Comparison of ENCODE assay signal across 17 cellular contexts in genomic region chr9:6034954-6035353, GRCh38. TPM values are rescaled to one million over a fixed set of nuclear protein-coding genes. Genes with fewer than 3 reads are reported as not detected.
DNase-seq lines count a peak whose midpoint lies in the region; ATAC-seq, FAIRE-seq and TF ChIP-seq lines count a peak whose summit lies in the region.
"Had no signal": no experiment of that assay in that cellular context is flagged by ENCODE, and none has a peak within 500 bp of the region (broad histone marks: within the 10 kb centered on the region; RNA-seq: fewer than 3 reads in every experiment).

No MANE protein-coding gene starts in this region.

- TF ChIP-seq POLR2A in GM18505 (IDR thresholded peaks at IDR 0.05; ENCODE audit: borderline replicate concordance, extremely low read depth, insufficient read depth, insufficient read length): no peak

- H3K4me3 ChIP-seq in bronchial epithelial cell (ENCODE audit: low read depth, low read length): no peak overlapping the region
- H3K4me3 ChIP-seq: testis had no signal

- POLR2A ChIA-PET in activated naive CD8-positive, alpha-beta T cell treated with anti-CD3 and anti-CD28 coated beads, Interleukin-2, amount 10 ng/mL, durations not matched to agents 7 days and 5 days (lab: Charles Lee): no interaction called here

- no peak for DNase-seq in activated naive CD8-positive, alpha-beta T cell treated with anti-CD3 and anti-CD28 coated beads, Interleukin-2, amount 10 ng/mL, durations not matched to agents 7 days and 5 days
- DNase-seq in activated naive CD8-positive, alpha-beta T cell treated with anti-CD3 and anti-CD28 coated beads for 36 hours: no peak
- DNase-seq in HTR-8/SVneo (ENCODE audit: insufficient read length, low spot score) (no peak), bronchial epithelial cell (ENCODE audit: low read depth) (peak; percentile 46), renal cortical epithelial cell (ENCODE audit: low read depth) (peak; percentile 34), HK-2 (ENCODE audit: unreplicated experiment) (no peak)
- DNase-seq: activated B cell treated with CpG ODN at 0.5 μM for 24 hours; activated naive CD8-positive, alpha-beta T cell treated with anti-CD3 and anti-CD28 coated beads, Interleukin-2, amount 50 U/mL, for 24 hours; Caco-2; kidney; NCI-H1105 treated with DMSO at 0.1 percent for 48 hours; stimulated activated CD4-positive, alpha-beta T cell treated with anti-CD3 and anti-CD28 coated beads, Interleukin-2, amount 100 ng/mL, for 48 hours; testis had no signal

- peak; percentile 51 for FAIRE-seq in HTR-8/SVneo (lab: Jason Lieb, UNC)
- FAIRE-seq in bronchial epithelial cell (lab: Jason Lieb, UNC): no peak
- FAIRE-seq: kidney had no signal

- TF ChIP-seq CTCF in bronchial epithelial cell (IDR thresholded peaks at IDR 0.05; ENCODE audit: insufficient read depth, low read length, severe bottlenecking): no peak

- no peaks in the 10 kb centered on the region for H3K36me3 ChIP-seq in bronchial epithelial cell (ENCODE audit: control insufficient read depth, insufficient read depth, low read length)

- H3K36me3 Mint-ChIP-seq in activated naive CD8-positive, alpha-beta T cell treated with anti-CD3 and anti-CD28 coated beads, Interleukin-2, amount 10 ng/mL, durations not matched to agents 7 days and 5 days: no peaks in the 10 kb centered on the region
- H3K36me3 Mint-ChIP-seq in activated naive CD8-positive, alpha-beta T cell treated with anti-CD3 and anti-CD28 coated beads for 36 hours: no peaks in the 10 kb centered on the region
- H3K36me3 Mint-ChIP-seq: mesothelial cell of epicardium had no signal

- ATAC-seq in activated naive CD8-positive, alpha-beta T cell treated with anti-CD3 and anti-CD28 coated beads, Interleukin-2, amount 10 ng/mL, durations not matched to agents 7 days and 5 days (ENCODE audit: low read depth): peak; percentile 36
- no peak for ATAC-seq in GM18505 (IDR thresholded peaks at IDR 0.05; ENCODE audit: unreplicated experiment)
- no peak for ATAC-seq in GM18520 (IDR thresholded peaks at IDR 0.05; ENCODE audit: unreplicated experiment)
- ATAC-seq: activated naive CD8-positive, alpha-beta T cell treated with anti-CD3 and anti-CD28 coated beads, Interleukin-2, amount 50 U/mL, for 24 hours; sciatic nerve had no signal

- H3K4me1 Mint-ChIP-seq in activated naive CD8-positive, alpha-beta T cell treated with anti-CD3 and anti-CD28 coated beads, Interleukin-2, amount 10 ng/mL, durations not matched to agents 7 days and 5 days: no peaks in the 10 kb centered on the region
- H3K4me1 Mint-ChIP-seq in activated naive CD8-positive, alpha-beta T cell treated with anti-CD3 and anti-CD28 coated beads for 36 hours: no peaks in the 10 kb centered on the region
- H3K4me1 Mint-ChIP-seq: activated B cell treated with CpG ODN at 0.5 μM for 24 hours; activated naive CD8-positive, alpha-beta T cell treated with anti-CD3 and anti-CD28 coated beads, Interleukin-2, amount 50 U/mL, for 24 hours; mesothelial cell of epicardium had no signal

- peaks cover 19% of the 10 kb centered on the region for H3K27me3 Mint-ChIP-seq in activated naive CD8-positive, alpha-beta T cell treated with anti-CD3 and anti-CD28 coated beads, Interleukin-2, amount 10 ng/mL, durations not matched to agents 7 days and 5 days
- no peaks in the 10 kb centered on the region for H3K27me3 Mint-ChIP-seq in activated naive CD8-positive, alpha-beta T cell treated with anti-CD3 and anti-CD28 coated beads for 36 hours

- no peaks in the 10 kb centered on the region for H3K9me3 Mint-ChIP-seq in activated naive CD8-positive, alpha-beta T cell treated with anti-CD3 and anti-CD28 coated beads, Interleukin-2, amount 10 ng/mL, durations not matched to agents 7 days and 5 days
- no peaks in the 10 kb centered on the region for H3K9me3 Mint-ChIP-seq in activated naive CD8-positive, alpha-beta T cell treated with anti-CD3 and anti-CD28 coated beads for 36 hours
- H3K9me3 Mint-ChIP-seq: activated B cell treated with CpG ODN at 0.5 μM for 24 hours; activated naive CD8-positive, alpha-beta T cell treated with anti-CD3 and anti-CD28 coated beads, Interleukin-2, amount 50 U/mL, for 24 hours; mesothelial cell of epicardium had no signal

- H3K27ac Mint-ChIP-seq in activated naive CD8-positive, alpha-beta T cell treated with anti-CD3 and anti-CD28 coated beads, Interleukin-2, amount 10 ng/mL, durations not matched to agents 7 days and 5 days: no peak overlapping the region
- H3K27ac Mint-ChIP-seq in activated naive CD8-positive, alpha-beta T cell treated with anti-CD3 and anti-CD28 coated beads for 36 hours: no peak overlapping the region
- H3K27ac Mint-ChIP-seq: activated B cell treated with CpG ODN at 0.5 μM for 24 hours; activated naive CD8-positive, alpha-beta T cell treated with anti-CD3 and anti-CD28 coated beads, Interleukin-2, amount 50 U/mL, for 24 hours; mesothelial cell of epicardium had no signal

- no peak overlapping the region for H3K4me3 Mint-ChIP-seq in activated naive CD8-positive, alpha-beta T cell treated with anti-CD3 and anti-CD28 coated beads, Interleukin-2, amount 10 ng/mL, durations not matched to agents 7 days and 5 days
- no peak overlapping the region for H3K4me3 Mint-ChIP-seq in activated naive CD8-positive, alpha-beta T cell treated with anti-CD3 and anti-CD28 coated beads for 36 hours
- H3K4me3 Mint-ChIP-seq: activated B cell treated with CpG ODN at 0.5 μM for 24 hours; activated naive CD8-positive, alpha-beta T cell treated with anti-CD3 and anti-CD28 coated beads, Interleukin-2, amount 50 U/mL, for 24 hours; mesothelial cell of epicardium had no signal

- no peaks in the 10 kb centered on the region for H3K27me3 ChIP-seq in bronchial epithelial cell (ENCODE audit: control insufficient read depth, insufficient read depth, low read length)
- H3K27me3 ChIP-seq: testis had no signal

RNA-seq across cellular contexts. Expression of gene RANBP6, which starts 19.5 kb away (rescaled TPM):
- 10 to 100 TPM; 25.2 to 27.7 TPM for total RNA-seq in activated naive CD8-positive, alpha-beta T cell treated with anti-CD3 and anti-CD28 coated beads, Interleukin-2, amount 10 ng/mL, durations not matched to agents 7 days and 5 days
- 10 to 100 TPM; 18.3 to 18.8 TPM for total RNA-seq in activated naive CD8-positive, alpha-beta T cell treated with anti-CD3 and anti-CD28 coated beads for 36 hours
- 17.0 and 19.5 TPM in 2 replicates for total RNA-seq in bronchial epithelial cell
- 47.8 and 54.0 TPM in 2 replicates for total RNA-seq in renal cortical epithelial cell

Comparison
In these comparisons a context has a peak if more than half of its experiments do, and no peak if none do; other contexts are left out.
1. DNase-seq: peak in bronchial epithelial cell (single experiment) and renal cortical epithelial cell (single experiment); none in activated naive CD8-positive, alpha-beta T cell treated with anti-CD3 and anti-CD28 coated beads, Interleukin-2, amount 10 ng/mL, durations not matched to agents 7 days and 5 days (single experiment), activated naive CD8-positive, alpha-beta T cell treated with anti-CD3 and anti-CD28 coated beads for 36 hours (single experiment), HTR-8/SVneo (single experiment) and HK-2 (single experiment).